In genomic region chr5:159262859-159263568, GRCh38 we compare ENCODE assay signal across 1 cellular context.
TF ChIP-seq lines count a peak whose summit lies in the region.

UBLCP1 (plus strand) TSS chr5:159263290; CDS start chr5:159268916, 5,626 bp downstream.

TF ChIP-seq in K562, 482 proteins besides CTCF, POLR2A, EP300 and RAD21 (continued from another document and continues in another):
- TF ChIP-seq AFF1 (IDR thresholded peaks at IDR 0.05; ENCODE audit: low read depth in 1 of 2, partially characterized antibody in 2 of 2) (peak in 1 of 2 experiments; percentile 36), ZNF384 (IDR thresholded peaks at IDR 0.05; ENCODE audit: low read depth, low read length) (no peak), ZNF444 (CRISPR knock-in tag; IDR thresholded peaks at IDR 0.05) (no peak), TCFL5 (CRISPR knock-in tag; conservative IDR thresholded peaks at IDR 0.05) (no peak), ZNF212 (CRISPR knock-in tag; IDR thresholded peaks at IDR 0.05) (no peak), ZKSCAN1 (IDR thresholded peaks at IDR 0.05; ENCODE audit: low read depth, low read length) (no peak), CSDE1 (IDR thresholded peaks at IDR 0.05) (no peak), MBD1 (CRISPR knock-in tag; IDR thresholded peaks at IDR 0.05) (no peak), ATF6 (CRISPR knock-in tag; IDR thresholded peaks at IDR 0.05) (no peak), KLF16 (IDR thresholded peaks at IDR 0.05) (no peak), FUS (optimal IDR thresholded peaks at IDR 0.05; ENCODE audit: low read depth, low read length) (no peak), ZNF41 (CRISPR knock-in tag; conservative IDR thresholded peaks at IDR 0.05) (peak; percentile 47; the same call in 1 of the 2 replicates), POLR2H (tag; IDR thresholded peaks at IDR 0.05; ENCODE audit: low read depth) (peak; percentile 71), CEBPG (CRISPR knock-in tag; IDR thresholded peaks at IDR 0.05) (peak; percentile 68; the same call in 1 of the 2 replicates), CEBPG (tag; conservative IDR thresholded peaks at IDR 0.05 in 1 of 2, IDR thresholded peaks at IDR 0.05 in 1 of 2) (peak in 1 of 2 experiments; percentile 47; a peak in 3 of 4 replicates), HIVEP1 (CRISPR knock-in tag; IDR thresholded peaks at IDR 0.05) (no peak), POLR2G (IDR thresholded peaks at IDR 0.05; ENCODE audit: low read depth, low read length) (peak; percentile 91), TAF1 (IDR thresholded peaks at IDR 0.05; ENCODE audit: control insufficient read depth, extremely low read depth, insufficient read depth, low read length, severe bottlenecking) (peak; percentile 92), ZNF511 (CRISPR knock-in tag; IDR thresholded peaks at IDR 0.05) (0 out of 2 replicates have a peak, but pooled peaks have one; percentile 62), CBX2 (IDR thresholded peaks at IDR 0.05; ENCODE audit: insufficient read depth, low read length, poor library complexity, severe bottlenecking) (no peak), HOMEZ (CRISPR knock-in tag; IDR thresholded peaks at IDR 0.05) (no peak), ELF2 (CRISPR knock-in tag; IDR thresholded peaks at IDR 0.05) (peak; percentile 79), YY1 (IDR thresholded peaks at IDR 0.05; ENCODE audit: borderline replicate concordance in 1 of 3, control insufficient read depth in 1 of 3, extremely low read depth in 1 of 3, insufficient read depth in 3 of 3, insufficient read length in 1 of 3, insufficient replicate concordance in 2 of 3, low read depth in 1 of 3, low read length in 2 of 3) (peak in 2 of 3 experiments; percentile 68 to 83), ZBTB40 (IDR thresholded peaks at IDR 0.05) (peak; percentile 98), ZBTB40 (CRISPR knock-in tag; IDR thresholded peaks at IDR 0.05) (no peak), ADNP (tag; IDR thresholded peaks at IDR 0.05) (no peak), ZBTB34 (CRISPR knock-in tag; IDR thresholded peaks at IDR 0.05) (no peak), CREB5 (CRISPR knock-in tag; IDR thresholded peaks at IDR 0.05) (no peak), STAT6 (CRISPR knock-in tag; IDR thresholded peaks at IDR 0.05) (no peak)
